ENCODE assay signal across 21 cellular contexts in genomic region chr16:88815227-88815626, GRCh38.
"Had no signal": no experiment of that assay in that cellular context is flagged by ENCODE, and none has a peak within 500 bp of the region (broad histone marks: within the 10 kb centered on the region; RNA-seq: fewer than 3 reads in every experiment).

No MANE protein-coding gene starts in this region.

- H2AFZ ChIP-seq: parathyroid adenoma had no signal

- H3K9me3 ChIP-seq: esophagus squamous epithelium, heart right ventricle, left lung, stomach, thyroid gland had no signal

- H3K79me2 ChIP-seq: parathyroid adenoma had no signal

- H3K4me3 ChIP-seq: coronary artery, esophagus squamous epithelium, heart right ventricle, left lung, smooth muscle cell, stomach, thyroid gland had no signal

- H3K9me3 Mint-ChIP-seq: effector memory CD8-positive, alpha-beta T cell; naive thymus-derived CD4-positive, alpha-beta T cell; nephron progenitor cell; type B pancreatic cell had no signal

- H3K4me3 Mint-ChIP-seq: effector memory CD8-positive, alpha-beta T cell; naive thymus-derived CD4-positive, alpha-beta T cell; nephron progenitor cell; type B pancreatic cell had no signal

- H3K36me3 ChIP-seq: thyroid gland had no signal

- ATAC-seq: effector memory CD8-positive, alpha-beta T cell; heart right ventricle; left cardiac atrium; left lung; naive thymus-derived CD4-positive, alpha-beta T cell; sciatic nerve had no signal

- DNase-seq: esophagus squamous epithelium, foreskin melanocyte, heart right ventricle, hippocampal formation, left cardiac atrium, left lung, mesendoderm, midbrain had no signal

- H3K27me3 ChIP-seq: esophagus squamous epithelium, heart right ventricle, left lung, stomach, thyroid gland had no signal

- H3K27ac ChIP-seq: coronary artery, esophagus squamous epithelium, heart right ventricle, left lung, parathyroid adenoma, stomach, thyroid gland had no signal

- H3K9ac ChIP-seq: parathyroid adenoma had no signal

- H3K36me3 Mint-ChIP-seq: naive thymus-derived CD4-positive, alpha-beta T cell; type B pancreatic cell had no signal

- H3K27me3 Mint-ChIP-seq: effector memory CD8-positive, alpha-beta T cell; naive thymus-derived CD4-positive, alpha-beta T cell; progenitor cell of endocrine pancreas; type B pancreatic cell had no signal

- FAIRE-seq: endometrium, islet of Langerhans had no signal

- H3K27ac Mint-ChIP-seq: effector memory CD8-positive, alpha-beta T cell; nephron progenitor cell; progenitor cell of endocrine pancreas; type B pancreatic cell had no signal

- H3K4me2 ChIP-seq: smooth muscle cell had no signal
